In the genomic region with DNA sequence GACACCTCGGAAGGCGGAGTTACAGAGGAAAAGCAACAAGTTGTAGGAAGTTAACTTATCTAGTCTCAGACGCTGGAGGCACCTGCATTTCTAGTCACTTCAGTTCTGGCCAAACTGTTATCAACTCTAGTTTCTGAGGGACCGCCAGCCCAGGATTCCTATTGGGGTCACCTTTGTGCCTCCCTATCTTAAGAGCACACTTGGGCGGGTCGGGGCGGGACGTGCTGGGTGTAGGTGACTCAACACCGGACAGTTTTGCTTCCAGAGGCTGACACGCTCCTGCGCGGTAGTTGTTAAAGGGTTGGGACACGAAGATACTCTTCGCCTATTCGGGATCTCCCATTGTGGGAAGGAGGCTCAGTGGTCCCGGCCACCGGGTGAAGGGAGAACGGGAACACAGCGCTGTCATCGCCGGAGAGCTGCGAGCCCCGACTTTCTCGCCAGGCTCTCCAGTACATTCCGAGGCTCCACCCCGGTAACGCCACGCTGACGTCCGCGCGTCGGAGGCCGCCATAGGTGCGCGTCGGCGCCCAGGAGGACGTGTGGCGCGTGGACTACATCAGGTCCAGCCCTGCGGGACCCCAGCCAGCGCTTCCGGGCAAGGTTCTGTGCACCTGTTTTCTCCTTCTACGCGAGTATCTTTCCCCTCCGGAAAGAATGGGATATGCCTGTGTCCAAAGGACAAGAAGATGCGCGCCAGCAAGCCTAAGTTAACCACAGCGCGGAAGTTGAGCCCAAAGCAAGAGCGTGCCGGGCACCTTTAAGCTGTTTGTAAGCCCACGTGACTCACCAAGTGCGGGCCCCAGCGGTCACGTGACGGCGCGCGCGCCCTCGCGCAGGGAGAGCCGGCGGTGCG, we compare ENCODE assay signal across 8 cellular contexts. TPM values are rescaled to one million over a fixed set of nuclear protein-coding genes. Genes with fewer than 3 reads are reported as not detected.
DNase-seq lines count a peak whose midpoint lies in the region; ATAC-seq and TF ChIP-seq lines count a peak whose summit lies in the region.

A gene (plus strand): TSS at position 842 of the 856 bp plus-strand sequence. CDS start 35,016 bp downstream, outside the sequence.

- TSS peak; percentile 91 for BruUV-seq in PC-9 (replicated peaks; lab: Mats Ljungman, UMichigan)

- TF ChIP-seq RAD21 in Ishikawa (IDR thresholded peaks at IDR 0.05; ENCODE audit: low read depth) = no peak

- H3F3A ChIP-seq in PC-9 (ENCODE audit: insufficient read depth, low read depth) = peaks cover 8% of the 10 kb centered on the region

- H3K9me2 ChIP-seq in PC-9 (ENCODE audit: insufficient read depth) = no peaks in the 10 kb centered on the region

- H3K9me3 ChIP-seq in PC-9 (ENCODE audit: insufficient read depth, low read depth) (no peaks in the 10 kb centered on the region), muscle layer of duodenum (ENCODE audit: control insufficient read depth in 1 of 2, low read length in 2 of 2) (no peaks in the 10 kb centered on the region)

- ATAC-seq in GM21619 (IDR thresholded peaks at IDR 0.05; ENCODE audit: unreplicated experiment) = peak; percentile 76
- ATAC-seq in activated T-cell treated with anti-CD3 and anti-CD28 coated beads, Interleukin-2, amount 50 U/mL, for 72 hours (replicated peaks in 1 of 2) = peak; percentile 89
- ATAC-seq in esophagus mucosa = peak; percentile 95

- CTCF ChIA-PET in PC-9 (lab: Charles Lee) = no interaction called here

- DNase-seq in DMS153 treated with DMSO at 0.1 percent for 48 hours (lab: John Stamatoyannopoulos, UW; ENCODE audit: unreplicated experiment) (peak; percentile 96), PC-9 (peak; percentile 72 to 86)
- peak; percentile 94 to 95 for DNase-seq in activated T-cell treated with anti-CD3 and anti-CD28 coated beads, Interleukin-2, amount 50 U/mL, for 72 hours
- DNase-seq in stimulated activated CD8-positive, alpha-beta memory T cell treated with anti-CD3 and anti-CD28 coated beads, Interleukin-7, amount 100 ng/mL, for 24 hours (ENCODE audit: low read depth) = peak; percentile 81

- intact Hi-C loops in PC-9 (cut with micrococcal nuclease; ENCODE audit: unreplicated experiment) = loop anchor here (1.0 to 5.0 kb wide), 2 partner anchors 76 to 345 kb away; a partner anchor contains a TSS

- peak within 1 kb of the TSS; percentile 98 for H3K27ac Mint-ChIP-seq in activated T-cell treated with anti-CD3 and anti-CD28 coated beads, Interleukin-2, amount 50 U/mL, for 72 hours

- peak within 1 kb of the TSS; percentile 88 for H2AFZ ChIP-seq in PC-9

- peak within 1 kb of the TSS; percentile 97 for H3K4me2 ChIP-seq in PC-9

- no peaks in the 10 kb centered on the region for H3K27me3 Mint-ChIP-seq in activated T-cell treated with anti-CD3 and anti-CD28 coated beads, Interleukin-2, amount 50 U/mL, for 72 hours (ENCODE audit: low read depth)

- H4K20me1 ChIP-seq in PC-9 (ENCODE audit: insufficient read depth) = no peaks in the 10 kb centered on the region

- H3K27ac ChIP-seq in PC-9 (peak within 1 kb of the TSS; percentile 92), muscle layer of duodenum (ENCODE audit: low read length) (peak within 1 kb of the TSS; percentile 96)

- H3K79me2 ChIP-seq in PC-9 (ENCODE audit: low read depth) = peaks cover 32% of the 10 kb centered on the region

- peak within 1 kb of the TSS; percentile 99 for H3K4me3 Mint-ChIP-seq in activated T-cell treated with anti-CD3 and anti-CD28 coated beads, Interleukin-2, amount 50 U/mL, for 72 hours

- H3K4me3 ChIP-seq in PC-9 = peak within 1 kb of the TSS; percentile 86
- peak within 1 kb of the TSS; percentile 88 to 96 for H3K4me3 ChIP-seq in muscle layer of duodenum (ENCODE audit: low read depth in 1 of 2, low read length in 2 of 2)

- H3K9me3 Mint-ChIP-seq in activated T-cell treated with anti-CD3 and anti-CD28 coated beads, Interleukin-2, amount 50 U/mL, for 72 hours = no peaks in the 10 kb centered on the region

- H3K27me3 ChIP-seq in PC-9 (ENCODE audit: insufficient read depth, low read depth) (no peaks in the 10 kb centered on the region), muscle layer of duodenum (ENCODE audit: low read depth, low read length) (no peaks in the 10 kb centered on the region)

- H3K4me1 Mint-ChIP-seq in activated T-cell treated with anti-CD3 and anti-CD28 coated beads, Interleukin-2, amount 50 U/mL, for 72 hours (ENCODE audit: low read depth) = peaks cover 38% of the 10 kb centered on the region

- POLR2A ChIA-PET in PC-9 (lab: Charles Lee; ENCODE audit: unreplicated experiment) = interaction anchor here (0.6 to 0.7 kb wide), 4 partner anchors 42 to 403 kb away, joined by 3 to 6 read pairs (median 4); no protein-coding TSS in a partner anchor

- H3K36me3 ChIP-seq in PC-9 (ENCODE audit: low read depth) (no peaks in the 10 kb centered on the region), muscle layer of duodenum (ENCODE audit: control insufficient read depth in 1 of 2, insufficient read depth in 2 of 2, low read length in 2 of 2) (peaks cover 0 to 14% of the 10 kb centered on the region in 2 donors)

- peaks cover 12% of the 10 kb centered on the region for H3K4me1 ChIP-seq in PC-9 (replicated peaks; ENCODE audit: insufficient read depth)
- no peaks in the 10 kb centered on the region for H3K4me1 ChIP-seq in muscle layer of duodenum (ENCODE audit: control insufficient read depth in 1 of 2, insufficient read depth in 2 of 2, low read length in 2 of 2)

- no peak for TF ChIP-seq EP300 in Ishikawa (IDR thresholded peaks at IDR 0.05; ENCODE audit: borderline replicate concordance)

- H3K36me3 Mint-ChIP-seq in activated T-cell treated with anti-CD3 and anti-CD28 coated beads, Interleukin-2, amount 50 U/mL, for 72 hours (ENCODE audit: insufficient read depth in 2 of 2) = peaks cover 0 to 4% of the 10 kb centered on the region in 2 donors

- no peak for TF ChIP-seq CTCF in PC-9 (conservative IDR thresholded peaks at IDR 0.05)

TF ChIP-seq in Ishikawa, 13 proteins besides CTCF, POLR2A, EP300 and RAD21:
- 0 out of 2 replicates have a peak, but pooled peaks have one; percentile 55 for TF ChIP-seq TAF1 (IDR thresholded peaks at IDR 0.05; ENCODE audit: low read depth)
- TF ChIP-seq TEAD4 (IDR thresholded peaks at IDR 0.05) = peak; percentile 39; the same call in 1 of the 2 replicates
- TF ChIP-seq NFIC (IDR thresholded peaks at IDR 0.05) = peak; percentile 67
- TF ChIP-seq YY1 (IDR thresholded peaks at IDR 0.05; ENCODE audit: low read depth) = peak; percentile 85
- peak; percentile 85 for TF ChIP-seq CREB1 (IDR thresholded peaks at IDR 0.05; ENCODE audit: low read depth)
- TF ChIP-seq, protein P1, sequence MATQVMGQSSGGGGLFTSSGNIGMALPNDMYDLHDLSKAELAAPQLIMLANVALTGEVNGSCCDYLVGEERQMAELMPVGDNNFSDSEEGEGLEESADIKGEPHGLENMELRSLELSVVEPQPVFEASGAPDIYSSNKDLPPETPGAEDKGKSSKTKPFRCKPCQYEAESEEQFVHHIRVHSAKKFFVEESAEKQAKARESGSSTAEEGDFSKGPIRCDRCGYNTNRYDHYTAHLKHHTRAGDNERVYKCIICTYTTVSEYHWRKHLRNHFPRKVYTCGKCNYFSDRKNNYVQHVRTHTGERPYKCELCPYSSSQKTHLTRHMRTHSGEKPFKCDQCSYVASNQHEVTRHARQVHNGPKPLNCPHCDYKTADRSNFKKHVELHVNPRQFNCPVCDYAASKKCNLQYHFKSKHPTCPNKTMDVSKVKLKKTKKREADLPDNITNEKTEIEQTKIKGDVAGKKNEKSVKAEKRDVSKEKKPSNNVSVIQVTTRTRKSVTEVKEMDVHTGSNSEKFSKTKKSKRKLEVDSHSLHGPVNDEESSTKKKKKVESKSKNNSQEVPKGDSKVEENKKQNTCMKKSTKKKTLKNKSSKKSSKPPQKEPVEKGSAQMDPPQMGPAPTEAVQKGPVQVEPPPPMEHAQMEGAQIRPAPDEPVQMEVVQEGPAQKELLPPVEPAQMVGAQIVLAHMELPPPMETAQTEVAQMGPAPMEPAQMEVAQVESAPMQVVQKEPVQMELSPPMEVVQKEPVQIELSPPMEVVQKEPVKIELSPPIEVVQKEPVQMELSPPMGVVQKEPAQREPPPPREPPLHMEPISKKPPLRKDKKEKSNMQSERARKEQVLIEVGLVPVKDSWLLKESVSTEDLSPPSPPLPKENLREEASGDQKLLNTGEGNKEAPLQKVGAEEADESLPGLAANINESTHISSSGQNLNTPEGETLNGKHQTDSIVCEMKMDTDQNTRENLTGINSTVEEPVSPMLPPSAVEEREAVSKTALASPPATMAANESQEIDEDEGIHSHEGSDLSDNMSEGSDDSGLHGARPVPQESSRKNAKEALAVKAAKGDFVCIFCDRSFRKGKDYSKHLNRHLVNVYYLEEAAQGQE (IDR thresholded peaks at IDR 0.05; ENCODE audit: low read depth) = no peak
- TF ChIP-seq TCF12 (IDR thresholded peaks at IDR 0.05; ENCODE audit: low read depth) = no peak
- TF ChIP-seq, protein P2, sequence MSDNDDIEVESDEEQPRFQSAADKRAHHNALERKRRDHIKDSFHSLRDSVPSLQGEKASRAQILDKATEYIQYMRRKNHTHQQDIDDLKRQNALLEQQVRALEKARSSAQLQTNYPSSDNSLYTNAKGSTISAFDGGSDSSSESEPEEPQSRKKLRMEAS (IDR thresholded peaks at IDR 0.05) = peak; percentile 94
- TF ChIP-seq, protein P3, sequence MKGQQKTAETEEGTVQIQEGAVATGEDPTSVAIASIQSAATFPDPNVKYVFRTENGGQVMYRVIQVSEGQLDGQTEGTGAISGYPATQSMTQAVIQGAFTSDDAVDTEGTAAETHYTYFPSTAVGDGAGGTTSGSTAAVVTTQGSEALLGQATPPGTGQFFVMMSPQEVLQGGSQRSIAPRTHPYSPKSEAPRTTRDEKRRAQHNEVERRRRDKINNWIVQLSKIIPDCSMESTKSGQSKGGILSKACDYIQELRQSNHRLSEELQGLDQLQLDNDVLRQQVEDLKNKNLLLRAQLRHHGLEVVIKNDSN (IDR thresholded peaks at IDR 0.05) = peak; percentile 100

RNA-seq across cellular contexts. Expression of the gene that starts here (rescaled TPM):
- 11.6 and 12.9 TPM in 2 replicates for total RNA-seq in PC-9 (2021)
- 10 to 100 TPM; 42.9 to 46.7 TPM for total RNA-seq in activated T-cell treated with anti-CD3 and anti-CD28 coated beads, Interleukin-2, amount 50 U/mL, for 72 hours
- 19.2 TPM for total RNA-seq in esophagus mucosa

Comparison
In these comparisons a context has a peak if more than half of its experiments do, and no peak if none do; other contexts are left out.
1. Peak in every context shown above with its lines: DNase-seq, ATAC-seq, H3K4me3 ChIP-seq and H3K27ac ChIP-seq.